Comparison of ENCODE assay signal across 9 cellular contexts in the genomic region with DNA sequence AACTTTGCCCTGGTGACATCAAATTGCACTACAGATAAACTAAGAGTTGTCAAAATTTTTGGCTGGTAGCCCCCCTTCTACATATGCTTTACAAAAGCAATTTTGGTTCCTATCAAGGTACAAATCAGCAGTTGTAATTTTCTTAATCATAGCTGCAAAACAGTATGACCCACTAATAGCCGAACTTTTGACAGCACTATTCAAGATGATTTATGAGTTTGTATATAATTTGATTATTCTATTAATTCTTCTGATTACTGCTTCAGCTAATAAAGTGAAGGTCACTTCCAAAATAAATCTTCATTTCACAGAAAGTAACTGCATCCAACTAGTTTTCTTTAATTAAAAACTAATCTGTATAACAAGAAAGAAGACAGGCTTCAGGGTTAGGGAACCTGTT.
"Had no signal": no experiment of that assay in that cellular context is flagged by ENCODE, and none has a peak within 500 bp of the region (broad histone marks: within the 10 kb centered on the region; RNA-seq: fewer than 3 reads in every experiment).

No MANE protein-coding gene starts in this region.

- H3K4me1 ChIP-seq: HAP-1 had no signal

- H2AFZ ChIP-seq: GM23248 had no signal

- H3K4me1 Mint-ChIP-seq: IgD-negative memory B cell had no signal

- H3K9me3 Mint-ChIP-seq: IgD-negative memory B cell had no signal

- H3K36me3 ChIP-seq: HAP-1 had no signal

- H3K27ac ChIP-seq: GM23248, HL-60 had no signal

- DNase-seq: GM23248, GOT3, H7, KG1 had no signal

- H3K9me3 ChIP-seq: HAP-1 had no signal

- FAIRE-seq: HepG2 had no signal

- ATAC-seq: HCT116, HepG2 had no signal

- H3K4me3 ChIP-seq: GM23248, HAP-1 had no signal

- H3K9ac ChIP-seq: GM23248 had no signal

- H3K27me3 Mint-ChIP-seq: IgD-negative memory B cell had no signal

- H3K27ac Mint-ChIP-seq: IgD-negative memory B cell had no signal

- H3K36me3 Mint-ChIP-seq: IgD-negative memory B cell had no signal

- H3K4me3 Mint-ChIP-seq: IgD-negative memory B cell had no signal
